In genomic region chr10:120415709-120416330, GRCh38 we compare ENCODE assay signal across 19 cellular contexts. TPM values are rescaled to one million over a fixed set of nuclear protein-coding genes. Genes with fewer than 3 reads are reported as not detected.
DNase-seq lines count a peak whose midpoint lies in the region; ATAC-seq, FAIRE-seq and TF ChIP-seq lines count a peak whose summit lies in the region.
"Had no signal": no experiment of that assay in that cellular context is flagged by ENCODE, and none has a peak within 500 bp of the region (broad histone marks: within the 10 kb centered on the region; RNA-seq: fewer than 3 reads in every experiment).

No MANE protein-coding gene starts in this region.

- no peaks in the 10 kb centered on the region for H3K79me2 ChIP-seq in keratinocyte (ENCODE audit: control insufficient read depth, insufficient read depth, low read length)
- H3K79me2 ChIP-seq: parathyroid adenoma had no signal

- no peak overlapping the region for H3K9ac ChIP-seq in IMR-90 (ENCODE audit: low read depth, low read length)
- no peak overlapping the region for H3K9ac ChIP-seq in keratinocyte (ENCODE audit: control insufficient read depth, extremely low read depth, insufficient read depth, low read length)
- H3K9ac ChIP-seq: parathyroid adenoma had no signal

- H3K4me2 ChIP-seq in IMR-90 (ENCODE audit: low read depth, low read length) (no peak overlapping the region), keratinocyte (ENCODE audit: control insufficient read depth, extremely low read depth, insufficient read depth, low read depth, low read length) (peak overlapping the region; percentile 52)

- no peak overlapping the region for H3K14ac ChIP-seq in IMR-90 (replicated peaks; ENCODE audit: low read depth, low read length)

- in situ Hi-C loops in IMR-90 (cut with MboI; ENCODE audit: low sequenced_read_pairs) (no loop called here), astrocyte of the spinal cord (cut with HindIII; ENCODE audit: low sequenced_read_pairs) (no loop called here)

- CTCF ChIA-PET in IMR-90 (lab: Yijun Ruan, JAX), result interaction anchor here (0.6 to 1.0 kb wide), 2 partner anchors 9 to 332 kb away, joined by 3 read pairs; no protein-coding TSS in a partner anchor

- H3K27ac ChIP-seq in IMR-90 (ENCODE audit: insufficient read depth, low read length), result no peak overlapping the region
- H3K27ac ChIP-seq in keratinocyte (ENCODE audit: control insufficient read depth, insufficient read depth, low read length), result peak overlapping the region; percentile 37
- H3K27ac ChIP-seq in ascending aorta, result no peak overlapping the region
- H3K27ac ChIP-seq: parathyroid adenoma, Peyer's patch, uterus had no signal

- no peaks in the 10 kb centered on the region for H3K79me1 ChIP-seq in IMR-90 (ENCODE audit: low read depth in 1 of 2, low read length in 2 of 2)

- H2AK5ac ChIP-seq in IMR-90 (ENCODE audit: low read depth, low read length), result no peak overlapping the region

- intact Hi-C loops in IMR-90 (cut with micrococcal nuclease), result no loop called here
- intact Hi-C loops in ascending aorta (cut with DNase I), result no loop called here

- no peak overlapping the region for H2BK5ac ChIP-seq in IMR-90 (ENCODE audit: low read depth, low read length, poor library complexity, severe bottlenecking)

- ATAC-seq in IMR-90 (ENCODE audit: low read depth), result no peak

- H3K56ac ChIP-seq in IMR-90 (ENCODE audit: extremely low read depth, insufficient read depth, low read length), result no peak overlapping the region

- no peak overlapping the region for H3K23ac ChIP-seq in IMR-90 (ENCODE audit: low read depth, low read length)

- no peak overlapping the region for H2BK120ac ChIP-seq in IMR-90 (ENCODE audit: low read depth, low read length)

- BruUV-seq in IMR-90 (replicated peaks; lab: Mats Ljungman, UMichigan), result no TSS peak

- H3K9me3 ChIP-seq in IMR-90 (ENCODE audit: control insufficient read depth, insufficient read depth, low read length) (peaks cover 18% of the 10 kb centered on the region), keratinocyte (ENCODE audit: control insufficient read depth, low read depth, low read length) (no peaks in the 10 kb centered on the region), ascending aorta (no peaks in the 10 kb centered on the region)
- H3K9me3 ChIP-seq: Peyer's patch, uterus had no signal

- no peaks in the 10 kb centered on the region for H3K36me3 ChIP-seq in IMR-90 (ENCODE audit: control insufficient read depth, insufficient read depth, low read length)
- no peaks in the 10 kb centered on the region for H3K36me3 ChIP-seq in keratinocyte (ENCODE audit: control insufficient read depth in 2 of 2, extremely low read depth in 1 of 2, insufficient read depth in 2 of 2, low read length in 2 of 2)
- H3K36me3 ChIP-seq in ascending aorta, result no peaks in the 10 kb centered on the region
- H3K36me3 ChIP-seq: Peyer's patch, uterus had no signal

- no peak overlapping the region for H3K18ac ChIP-seq in IMR-90 (ENCODE audit: low read depth, low read length)

- H4K8ac ChIP-seq in IMR-90 (ENCODE audit: low read depth in 2 of 2, low read length in 2 of 2), result no peak overlapping the region

- H4K91ac ChIP-seq in IMR-90 (ENCODE audit: insufficient read depth, low read depth, low read length), result no peak overlapping the region

- dilution Hi-C loops in IMR-90 (cut with HindIII; ENCODE audit: low sequenced_read_pairs, unreplicated experiment) (no loop called here), keratinocyte (cut with MboI; ENCODE audit: extremely low pct_ligation_motif_present, low sequenced_read_pairs) (no loop called here)

- WGBS in IMR-90 (ENCODE audit: extremely low coverage in 2 of 2, insufficient read length in 1 of 2), 2 experiments, result 29% methylated on average over 1 of the region's 5 CpGs; no CpG with 5 or more reads in 1 of the 2 experiments

- H4K20me1 ChIP-seq in IMR-90 (ENCODE audit: insufficient read depth, low read length), result no peaks in the 10 kb centered on the region
- no peaks in the 10 kb centered on the region for H4K20me1 ChIP-seq in keratinocyte (ENCODE audit: control insufficient read depth, extremely low read depth, insufficient read depth, low read length)

- no peaks in the 10 kb centered on the region for H3K9me1 ChIP-seq in IMR-90 (ENCODE audit: insufficient read depth, low read length)
- H3K9me1 ChIP-seq in keratinocyte (ENCODE audit: control insufficient read depth, extremely low read depth, insufficient read depth, low read length), result peaks cover 3% of the 10 kb centered on the region

- no peak overlapping the region for H2AK9ac ChIP-seq in IMR-90 (replicated peaks; ENCODE audit: low read depth, low read length, poor library complexity)

- no peak for TF ChIP-seq RAD21 in IMR-90 (IDR thresholded peaks at IDR 0.05; ENCODE audit: low read length)

- H3K4ac ChIP-seq in IMR-90 (ENCODE audit: low read depth, low read length), result no peak overlapping the region

- DNase-seq in AG09309 (ENCODE audit: low read depth) (peak; percentile 79), IMR-90 (peak; percentile 38), astrocyte of the spinal cord (ENCODE audit: low read depth, low spot score) (peak; percentile 96), keratinocyte (ENCODE audit: low read depth, low spot score) (no peak), ascending aorta (ENCODE audit: low spot score in 2 of 2) (no peak), Ammon's horn (ENCODE audit: low spot score) (no peak), NCI-H2171 (lab: John Stamatoyannopoulos, UW) (no peak)
- no peak for DNase-seq in activated CD8-positive, alpha-beta memory T cell treated with anti-CD3 and anti-CD28 coated beads for 24 hours
- DNase-seq: activated CD4-positive, alpha-beta T cell treated with anti-CD3 and anti-CD28 coated beads, Interleukin-2, amount 50 U/mL, for 48 hours; endodermal cell; GOT3; NCI-H1105 treated with DMSO at 0.1 percent for 48 hours; Peyer's patch; stimulated activated CD4-positive, alpha-beta T cell treated with anti-CD3 and anti-CD28 coated beads, Interleukin-2, amount 100 ng/mL, for 24 hours; uterus had no signal

- H3K27me3 ChIP-seq in IMR-90 (ENCODE audit: control insufficient read depth, insufficient read depth, low read length) (no peaks in the 10 kb centered on the region), keratinocyte (ENCODE audit: control insufficient read depth, extremely low read depth, insufficient read depth, low read length) (peaks cover 11% of the 10 kb centered on the region), ascending aorta (no peaks in the 10 kb centered on the region)
- H3K27me3 ChIP-seq: Peyer's patch, uterus had no signal

- H3K4me1 ChIP-seq in IMR-90 (ENCODE audit: control insufficient read depth, insufficient read depth, low read length) (no peaks in the 10 kb centered on the region), keratinocyte (ENCODE audit: control insufficient read depth, extremely low read depth, insufficient read depth, low read length) (peaks cover 16% of the 10 kb centered on the region), ascending aorta (no peaks in the 10 kb centered on the region)
- H3K4me1 ChIP-seq: parathyroid adenoma, Peyer's patch, uterus had no signal

- H2BK15ac ChIP-seq in IMR-90 (ENCODE audit: low read depth, low read length), result no peak overlapping the region

- TF ChIP-seq POLR2A in IMR-90 (IDR thresholded peaks at IDR 0.05; ENCODE audit: low read depth, low read length), result no peak

- FAIRE-seq in keratinocyte (lab: Jason Lieb, UNC), result peak; percentile 94
- FAIRE-seq: GM12892 had no signal

- no peak overlapping the region for H3K4me3 ChIP-seq in AG09309 (ENCODE audit: control insufficient read depth, low read depth, low read length)
- no peak overlapping the region for H3K4me3 ChIP-seq in IMR-90 (ENCODE audit: insufficient read depth, low read depth, low read length)
- H3K4me3 ChIP-seq in astrocyte of the spinal cord (ENCODE audit: low read depth, low read length), result no peak overlapping the region
- H3K4me3 ChIP-seq in keratinocyte (ENCODE audit: control insufficient read depth in 2 of 3, extremely low read depth in 1 of 3, insufficient read depth in 2 of 3, low read depth in 1 of 3, low read length in 3 of 3), result peak overlapping the region in 1 of 3 experiments; percentile 24
- no peak overlapping the region for H3K4me3 ChIP-seq in ascending aorta
- H3K4me3 ChIP-seq: Peyer's patch, uterus had no signal

- no peak for TF ChIP-seq CTCF in AG09309 (IDR thresholded peaks at IDR 0.05; ENCODE audit: control insufficient read depth, insufficient read depth, low read depth, low read length, missing control alignments)
- TF ChIP-seq CTCF in IMR-90 (conservative IDR thresholded peaks at IDR 0.05; ENCODE audit: low read depth, low read length), result no peak
- no peak for TF ChIP-seq CTCF in astrocyte of the spinal cord (IDR thresholded peaks at IDR 0.05; ENCODE audit: low read depth, low read length)
- TF ChIP-seq CTCF in keratinocyte (optimal IDR thresholded peaks at IDR 0.05 in 1 of 3, IDR thresholded peaks at IDR 0.05 in 1 of 3, conservative IDR thresholded peaks at IDR 0.05 in 1 of 3; ENCODE audit: extremely low read depth in 1 of 3, insufficient read depth in 2 of 3, low read length in 3 of 3), result no peak
- TF ChIP-seq CTCF in ascending aorta (IDR thresholded peaks at IDR 0.05), result no peak

- POLR2A ChIA-PET in IMR-90 (lab: Charles Lee; ENCODE audit: unreplicated experiment), result interaction anchor here (0.5 kb wide), 1 partner anchor 110 kb away, joined by 4 read pairs; no protein-coding TSS in a partner anchor

- H2AFZ ChIP-seq in IMR-90 (replicated peaks; ENCODE audit: low read length, poor library complexity) (no peak overlapping the region), keratinocyte (ENCODE audit: control insufficient read depth, low read length) (no peak overlapping the region)
- H2AFZ ChIP-seq: parathyroid adenoma had no signal

- no peak overlapping the region for H2BK20ac ChIP-seq in IMR-90 (ENCODE audit: low read depth, low read length)

- no peak overlapping the region for H4K5ac ChIP-seq in IMR-90 (ENCODE audit: low read depth, low read length)

TF ChIP-seq in IMR-90, 13 proteins besides CTCF, POLR2A, EP300 and RAD21 (continues in another document):
- no peak for TF ChIP-seq BHLHE40 (IDR thresholded peaks at IDR 0.05; ENCODE audit: low read depth, low read length)
- no peak for TF ChIP-seq MAZ (IDR thresholded peaks at IDR 0.05; ENCODE audit: borderline replicate concordance, low read depth, low read length)

RNA-seq across cellular contexts. Expression of gene PLPP4, which starts 41.2 kb away (rescaled TPM):
- total RNA-seq in IMR-90 (2012; rRNA removed), result 0.18 and 0.28 TPM in 2 replicates
- 0.37 and 0.60 TPM in 2 replicates for polyA plus RNA-seq in IMR-90 (2012; rRNA removed)
- polyA plus RNA-seq in IMR-90 (2012; cell fraction: cytosol; rRNA removed), result 0.24 and 0.45 TPM in 2 replicates
- 0.21 and 0.63 TPM in 2 replicates for polyA plus RNA-seq in IMR-90 (2012; cell fraction: nucleus; rRNA removed; ENCODE audit: low replicate concordance)
- 0.76 to 1.1 TPM (median 0.99 TPM) in 3 replicates for polyA plus RNA-seq in keratinocyte
- polyA plus RNA-seq in keratinocyte (2011; ENCODE audit: low read depth), result not detected
- 1.4 and 1.6 TPM in 2 replicates for polyA plus RNA-seq in keratinocyte (2011; cell fraction: cytosol; rRNA removed)
- 0.65 and 2.2 TPM in 2 replicates for polyA plus RNA-seq in keratinocyte (2011; cell fraction: nucleus; rRNA removed)
- 0.34 and 0.89 TPM in 2 replicates for polyA plus RNA-seq in keratinocyte (2012; ENCODE audit: low replicate concordance)
- polyA minus RNA-seq in keratinocyte, result 0.56 to 0.85 TPM (median 0.80 TPM) in 3 replicates
- not detected for polyA minus RNA-seq in keratinocyte (2011; cell fraction: cytosol; rRNA and poly(A)+ RNA removed)
- polyA minus RNA-seq in keratinocyte (2011; cell fraction: nucleus; rRNA and poly(A)+ RNA removed), result 1.2 TPM in 1 of 2 replicates, not detected in the other
- total RNA-seq in ascending aorta, result not detected
- total RNA-seq: HT-29, NCI-H460 had no signal

Comparison
In these comparisons a context has a peak if more than half of its experiments do, and no peak if none do; other contexts are left out.
1. DNase-seq: peak in AG09309 (single experiment), IMR-90 (single experiment) and astrocyte of the spinal cord (single experiment); none in keratinocyte (single experiment), ascending aorta (0 of 2), activated CD8-positive, alpha-beta memory T cell treated with anti-CD3 and anti-CD28 coated beads for 24 hours (single experiment), Ammon's horn (single experiment) and NCI-H2171 (single experiment).